ENCODE assay signal across 34 cellular contexts in genomic region chr5:33092719-33093118, GRCh38.
"Had no signal": no experiment of that assay in that cellular context is flagged by ENCODE, and none has a peak within 500 bp of the region (broad histone marks: within the 10 kb centered on the region; RNA-seq: fewer than 3 reads in every experiment).

No MANE protein-coding gene starts in this region.

- H3K27ac ChIP-seq: breast epithelium, epithelial cell of prostate, esophagus squamous epithelium, left ventricle myocardium inferior, right atrium auricular region, tibial nerve, VCaP had no signal

- H3K9me3 Mint-ChIP-seq: nephron progenitor cell had no signal

- H3K4me3 ChIP-seq: breast epithelium, esophagus squamous epithelium, left ventricle myocardium inferior, lung, mucosa of descending colon, right atrium auricular region, tibial nerve had no signal

- H3K4me1 Mint-ChIP-seq: central memory CD8-positive, alpha-beta T cell; naive B cell; nephron progenitor cell had no signal

- H3K36me3 ChIP-seq: breast epithelium, esophagus squamous epithelium, left ventricle myocardium inferior, right atrium auricular region, tibial nerve had no signal

- H3K27ac Mint-ChIP-seq: activated T-helper 1 cell treated with anti-CD3 and anti-CD28 coated beads, Interleukin-12 subunit alpha, Interleukin-12 subunit beta, Interleukin-2, Interleukin-4 antibody, amounts not matched to agents 30 ng/mL and 10 ng/mL and 1 ng/mL, durations not matched to agents 14 hours and 24 hours and 36 hours; nephron progenitor cell; T-helper 1 cell treated with Interleukin-12 subunit alpha and Interleukin-12 subunit beta and Interleukin-4 antibody, amounts not matched to agents 30 μg/mL and 1 μg/mL, for 36 hours had no signal

- H3K4me3 Mint-ChIP-seq: activated T-helper 1 cell treated with anti-CD3 and anti-CD28 coated beads, Interleukin-12 subunit alpha, Interleukin-12 subunit beta, Interleukin-2, Interleukin-4 antibody, amounts not matched to agents 30 ng/mL and 10 ng/mL and 1 ng/mL, durations not matched to agents 14 hours and 24 hours and 36 hours; central memory CD8-positive, alpha-beta T cell; naive B cell; nephron progenitor cell; T-helper 1 cell treated with Interleukin-12 subunit alpha and Interleukin-12 subunit beta and Interleukin-4 antibody, amounts not matched to agents 30 μg/mL and 1 μg/mL, for 36 hours had no signal

- FAIRE-seq: colon, endometrium, frontal cortex, islet of Langerhans, TTC549, urothelium cell line had no signal

- H3K9me3 ChIP-seq: breast epithelium, esophagus squamous epithelium, mucosa of descending colon, right atrium auricular region, tibial nerve had no signal

- H3K36me3 Mint-ChIP-seq: naive B cell had no signal

- ATAC-seq: mucosa of descending colon had no signal

- H3K27me3 ChIP-seq: breast epithelium, esophagus squamous epithelium, right atrium auricular region, tibial nerve had no signal

- DNase-seq: activated CD4-positive, alpha-beta T cell treated with anti-CD3 and anti-CD28 coated beads for 4 hours; activated CD4-positive, alpha-beta T cell treated with anti-CD3 and anti-CD28 coated beads, Interleukin-2, amount 50 U/mL, for 48 hours; activated CD8-positive, alpha-beta memory T cell treated with anti-CD3 and anti-CD28 coated beads for 24 hours; activated gamma-delta T cell treated with Interleukin-2 at 50 U/mL for 16 hours; activated naive CD4-positive, alpha-beta T cell treated with anti-CD3 and anti-CD28 coated beads, Interleukin-2, amount 50 U/mL, for 16 hours; amygdala; dermis blood vessel endothelial cell; effector CD4-positive, alpha-beta T cell; esophagus squamous epithelium; left ventricle myocardium inferior; mucosa of descending colon; naive B cell; nephron progenitor cell; nucleus accumbens; stimulated activated CD4-positive, alpha-beta T cell treated with anti-CD3 and anti-CD28 coated beads, Interleukin-15, amount 100 ng/mL, for 24 hours; stimulated activated CD4-positive, alpha-beta T cell treated with anti-CD3 and anti-CD28 coated beads, Interleukin-2, amount 100 ng/mL, for 24 hours; stimulated activated naive CD4-positive, alpha-beta T cell treated with Interleukin-2 at 50 U/mL for 16 hours; SW 1271; T-helper 9 cell had no signal

- H3K4me1 ChIP-seq: breast epithelium, esophagus squamous epithelium, left ventricle myocardium inferior, right atrium auricular region, tibial nerve had no signal
